In the genomic region with DNA sequence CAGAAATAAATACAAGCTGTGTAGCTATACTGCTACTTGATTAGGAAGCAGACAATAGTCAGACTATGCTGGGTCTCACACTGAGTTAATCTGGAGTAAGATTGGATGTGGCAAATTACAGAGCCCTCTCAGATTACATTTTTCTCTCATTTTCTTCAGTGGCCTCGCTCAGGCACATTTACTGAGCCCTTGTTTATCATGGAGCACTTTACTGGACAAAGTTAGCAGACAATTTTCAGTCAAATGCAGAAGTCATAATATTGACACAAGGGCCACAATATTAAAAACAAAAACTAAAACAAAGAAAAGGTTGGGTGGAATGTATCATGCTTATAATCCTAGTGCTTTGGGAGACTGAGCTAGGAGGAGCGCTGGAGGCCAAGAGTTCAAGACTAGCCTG, we compare ENCODE assay signal across 8 cellular contexts.
"Had no signal": no experiment of that assay in that cellular context is flagged by ENCODE, and none has a peak within 500 bp of the region (broad histone marks: within the 10 kb centered on the region; RNA-seq: fewer than 3 reads in every experiment).

No MANE protein-coding gene starts in this region.

- DNase-seq: GDM1, GF-D8 had no signal

- FAIRE-seq: G401.6, GM12878, GM12891, GM12892, GM18507, GM19239 had no signal

- H3K4me3 ChIP-seq: GM12878 had no signal

- ATAC-seq: GM12878 had no signal
